1 cellular context compared by ENCODE assay signal in the genomic region with DNA sequence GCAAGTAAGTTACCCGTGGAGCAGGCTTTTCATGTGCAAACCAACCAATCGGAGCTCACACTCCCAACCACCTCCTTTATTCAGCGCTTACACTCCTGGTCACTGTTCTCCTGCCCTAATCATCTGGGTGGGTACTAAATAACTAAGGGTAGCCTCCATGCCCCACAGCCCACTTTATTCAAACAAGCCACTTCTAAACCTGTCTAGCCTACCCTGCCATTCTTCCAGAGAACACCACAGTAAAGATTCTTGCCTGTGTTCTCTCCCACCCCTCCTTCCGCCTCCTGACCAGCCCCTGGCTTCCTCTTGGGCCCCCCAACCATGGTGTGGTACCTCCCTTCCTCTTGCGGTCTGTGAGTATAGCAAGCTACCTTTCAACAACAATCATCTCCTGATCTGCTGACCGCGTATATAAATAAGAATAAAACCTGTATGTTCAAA.
TF ChIP-seq lines count a peak whose summit lies in the region.

No MANE protein-coding gene starts in this region.

TF ChIP-seq in GM12878, 131 proteins besides CTCF, POLR2A, EP300 and RAD21 (continued from another document and continues in another):
- TF ChIP-seq, protein P1, sequence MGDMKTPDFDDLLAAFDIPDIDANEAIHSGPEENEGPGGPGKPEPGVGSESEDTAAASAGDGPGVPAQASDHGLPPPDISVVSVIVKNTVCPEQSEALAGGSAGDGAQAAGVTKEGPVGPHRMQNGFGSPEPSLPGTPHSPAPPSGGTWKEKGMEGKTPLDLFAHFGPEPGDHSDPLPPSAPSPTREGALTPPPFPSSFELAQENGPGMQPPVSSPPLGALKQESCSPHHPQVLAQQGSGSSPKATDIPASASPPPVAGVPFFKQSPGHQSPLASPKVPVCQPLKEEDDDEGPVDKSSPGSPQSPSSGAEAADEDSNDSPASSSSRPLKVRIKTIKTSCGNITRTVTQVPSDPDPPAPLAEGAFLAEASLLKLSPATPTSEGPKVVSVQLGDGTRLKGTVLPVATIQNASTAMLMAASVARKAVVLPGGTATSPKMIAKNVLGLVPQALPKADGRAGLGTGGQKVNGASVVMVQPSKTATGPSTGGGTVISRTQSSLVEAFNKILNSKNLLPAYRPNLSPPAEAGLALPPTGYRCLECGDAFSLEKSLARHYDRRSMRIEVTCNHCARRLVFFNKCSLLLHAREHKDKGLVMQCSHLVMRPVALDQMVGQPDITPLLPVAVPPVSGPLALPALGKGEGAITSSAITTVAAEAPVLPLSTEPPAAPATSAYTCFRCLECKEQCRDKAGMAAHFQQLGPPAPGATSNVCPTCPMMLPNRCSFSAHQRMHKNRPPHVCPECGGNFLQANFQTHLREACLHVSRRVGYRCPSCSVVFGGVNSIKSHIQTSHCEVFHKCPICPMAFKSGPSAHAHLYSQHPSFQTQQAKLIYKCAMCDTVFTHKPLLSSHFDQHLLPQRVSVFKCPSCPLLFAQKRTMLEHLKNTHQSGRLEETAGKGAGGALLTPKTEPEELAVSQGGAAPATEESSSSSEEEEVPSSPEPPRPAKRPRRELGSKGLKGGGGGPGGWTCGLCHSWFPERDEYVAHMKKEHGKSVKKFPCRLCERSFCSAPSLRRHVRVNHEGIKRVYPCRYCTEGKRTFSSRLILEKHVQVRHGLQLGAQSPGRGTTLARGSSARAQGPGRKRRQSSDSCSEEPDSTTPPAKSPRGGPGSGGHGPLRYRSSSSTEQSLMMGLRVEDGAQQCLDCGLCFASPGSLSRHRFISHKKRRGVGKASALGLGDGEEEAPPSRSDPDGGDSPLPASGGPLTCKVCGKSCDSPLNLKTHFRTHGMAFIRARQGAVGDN (IDR thresholded peaks at IDR 0.05): 0 out of 2 replicates have a peak, but pooled peaks have one; percentile 3
- no peak for TF ChIP-seq SMC3 (IDR thresholded peaks at IDR 0.05; ENCODE audit: borderline replicate concordance, low read length)
- no peak for TF ChIP-seq MYC (IDR thresholded peaks at IDR 0.05; ENCODE audit: insufficient read depth, insufficient read length, insufficient replicate concordance, low read length, severe bottlenecking)
- peak in 1 of 2 experiments; percentile 33; a peak in 1 of 4 replicates for TF ChIP-seq ETV6 (conservative IDR thresholded peaks at IDR 0.05 in 1 of 2, IDR thresholded peaks at IDR 0.05 in 1 of 2; ENCODE audit: borderline replicate concordance in 1 of 2, low read depth in 1 of 2)
- TF ChIP-seq, protein P2, sequence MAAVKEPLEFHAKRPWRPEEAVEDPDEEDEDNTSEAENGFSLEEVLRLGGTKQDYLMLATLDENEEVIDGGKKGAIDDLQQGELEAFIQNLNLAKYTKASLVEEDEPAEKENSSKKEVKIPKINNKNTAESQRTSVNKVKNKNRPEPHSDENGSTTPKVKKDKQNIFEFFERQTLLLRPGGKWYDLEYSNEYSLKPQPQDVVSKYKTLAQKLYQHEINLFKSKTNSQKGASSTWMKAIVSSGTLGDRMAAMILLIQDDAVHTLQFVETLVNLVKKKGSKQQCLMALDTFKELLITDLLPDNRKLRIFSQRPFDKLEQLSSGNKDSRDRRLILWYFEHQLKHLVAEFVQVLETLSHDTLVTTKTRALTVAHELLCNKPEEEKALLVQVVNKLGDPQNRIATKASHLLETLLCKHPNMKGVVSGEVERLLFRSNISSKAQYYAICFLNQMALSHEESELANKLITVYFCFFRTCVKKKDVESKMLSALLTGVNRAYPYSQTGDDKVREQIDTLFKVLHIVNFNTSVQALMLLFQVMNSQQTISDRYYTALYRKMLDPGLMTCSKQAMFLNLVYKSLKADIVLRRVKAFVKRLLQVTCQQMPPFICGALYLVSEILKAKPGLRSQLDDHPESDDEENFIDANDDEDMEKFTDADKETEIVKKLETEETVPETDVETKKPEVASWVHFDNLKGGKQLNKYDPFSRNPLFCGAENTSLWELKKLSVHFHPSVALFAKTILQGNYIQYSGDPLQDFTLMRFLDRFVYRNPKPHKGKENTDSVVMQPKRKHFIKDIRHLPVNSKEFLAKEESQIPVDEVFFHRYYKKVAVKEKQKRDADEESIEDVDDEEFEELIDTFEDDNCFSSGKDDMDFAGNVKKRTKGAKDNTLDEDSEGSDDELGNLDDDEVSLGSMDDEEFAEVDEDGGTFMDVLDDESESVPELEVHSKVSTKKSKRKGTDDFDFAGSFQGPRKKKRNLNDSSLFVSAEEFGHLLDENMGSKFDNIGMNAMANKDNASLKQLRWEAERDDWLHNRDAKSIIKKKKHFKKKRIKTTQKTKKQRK (IDR thresholded peaks at IDR 0.05; ENCODE audit: low read depth, low read length): no peak
- TF ChIP-seq, protein P3, sequence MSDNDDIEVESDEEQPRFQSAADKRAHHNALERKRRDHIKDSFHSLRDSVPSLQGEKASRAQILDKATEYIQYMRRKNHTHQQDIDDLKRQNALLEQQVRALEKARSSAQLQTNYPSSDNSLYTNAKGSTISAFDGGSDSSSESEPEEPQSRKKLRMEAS (IDR thresholded peaks at IDR 0.05; ENCODE audit: low read depth, low read length): no peak
- no peak for TF ChIP-seq ZNF274 (IDR thresholded peaks at IDR 0.05; ENCODE audit: insufficient read depth, insufficient read length)
- TF ChIP-seq, protein P4, sequence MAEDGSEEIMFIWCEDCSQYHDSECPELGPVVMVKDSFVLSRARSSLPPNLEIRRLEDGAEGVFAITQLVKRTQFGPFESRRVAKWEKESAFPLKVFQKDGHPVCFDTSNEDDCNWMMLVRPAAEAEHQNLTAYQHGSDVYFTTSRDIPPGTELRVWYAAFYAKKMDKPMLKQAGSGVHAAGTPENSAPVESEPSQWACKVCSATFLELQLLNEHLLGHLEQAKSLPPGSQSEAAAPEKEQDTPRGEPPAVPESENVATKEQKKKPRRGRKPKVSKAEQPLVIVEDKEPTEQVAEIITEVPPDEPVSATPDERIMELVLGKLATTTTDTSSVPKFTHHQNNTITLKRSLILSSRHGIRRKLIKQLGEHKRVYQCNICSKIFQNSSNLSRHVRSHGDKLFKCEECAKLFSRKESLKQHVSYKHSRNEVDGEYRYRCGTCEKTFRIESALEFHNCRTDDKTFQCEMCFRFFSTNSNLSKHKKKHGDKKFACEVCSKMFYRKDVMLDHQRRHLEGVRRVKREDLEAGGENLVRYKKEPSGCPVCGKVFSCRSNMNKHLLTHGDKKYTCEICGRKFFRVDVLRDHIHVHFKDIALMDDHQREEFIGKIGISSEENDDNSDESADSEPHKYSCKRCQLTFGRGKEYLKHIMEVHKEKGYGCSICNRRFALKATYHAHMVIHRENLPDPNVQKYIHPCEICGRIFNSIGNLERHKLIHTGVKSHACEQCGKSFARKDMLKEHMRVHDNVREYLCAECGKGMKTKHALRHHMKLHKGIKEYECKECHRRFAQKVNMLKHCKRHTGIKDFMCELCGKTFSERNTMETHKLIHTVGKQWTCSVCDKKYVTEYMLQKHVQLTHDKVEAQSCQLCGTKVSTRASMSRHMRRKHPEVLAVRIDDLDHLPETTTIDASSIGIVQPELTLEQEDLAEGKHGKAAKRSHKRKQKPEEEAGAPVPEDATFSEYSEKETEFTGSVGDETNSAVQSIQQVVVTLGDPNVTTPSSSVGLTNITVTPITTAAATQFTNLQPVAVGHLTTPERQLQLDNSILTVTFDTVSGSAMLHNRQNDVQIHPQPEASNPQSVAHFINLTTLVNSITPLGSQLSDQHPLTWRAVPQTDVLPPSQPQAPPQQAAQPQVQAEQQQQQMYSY (CRISPR knock-in tag; IDR thresholded peaks at IDR 0.05): no peak
- peak; percentile 5 to 36; a peak in 1 of 4 replicates for TF ChIP-seq BHLHE40 (IDR thresholded peaks at IDR 0.05; ENCODE audit: borderline replicate concordance in 1 of 2, low read depth in 2 of 2, low read length in 1 of 2)
- TF ChIP-seq TARDBP (IDR thresholded peaks at IDR 0.05; ENCODE audit: borderline replicate concordance): no peak
- TF ChIP-seq JUNB (IDR thresholded peaks at IDR 0.05): no peak
- no peak for TF ChIP-seq PAX8 (IDR thresholded peaks at IDR 0.05)
- no peak for TF ChIP-seq MEF2B (IDR thresholded peaks at IDR 0.05; ENCODE audit: partially characterized antibody, poor library complexity, severe bottlenecking)
- TF ChIP-seq MTA3 (IDR thresholded peaks at IDR 0.05; ENCODE audit: borderline replicate concordance, low read length): no peak
- peak; percentile 56; the same call in 1 of the 2 replicates for TF ChIP-seq CHD1 (IDR thresholded peaks at IDR 0.05; ENCODE audit: low read depth, low read length)
- TF ChIP-seq KDM1A (IDR thresholded peaks at IDR 0.05; ENCODE audit: borderline replicate concordance): no peak
- TF ChIP-seq ZNF384 (IDR thresholded peaks at IDR 0.05; ENCODE audit: borderline replicate concordance, low read depth, low read length): no peak
- no peak for TF ChIP-seq LARP7 (IDR thresholded peaks at IDR 0.05)
- TF ChIP-seq EGR1 (IDR thresholded peaks at IDR 0.05; ENCODE audit: borderline replicate concordance in 1 of 2, low read depth in 2 of 2, low read length in 2 of 2): no peak
- 0 out of 2 replicates have a peak, but pooled peaks have one; percentile 16 for TF ChIP-seq CREM (IDR thresholded peaks at IDR 0.05; ENCODE audit: low read depth)
- TF ChIP-seq TBL1XR1 (IDR thresholded peaks at IDR 0.05; ENCODE audit: low read depth, low read length): no peak
- TF ChIP-seq, protein P5, sequence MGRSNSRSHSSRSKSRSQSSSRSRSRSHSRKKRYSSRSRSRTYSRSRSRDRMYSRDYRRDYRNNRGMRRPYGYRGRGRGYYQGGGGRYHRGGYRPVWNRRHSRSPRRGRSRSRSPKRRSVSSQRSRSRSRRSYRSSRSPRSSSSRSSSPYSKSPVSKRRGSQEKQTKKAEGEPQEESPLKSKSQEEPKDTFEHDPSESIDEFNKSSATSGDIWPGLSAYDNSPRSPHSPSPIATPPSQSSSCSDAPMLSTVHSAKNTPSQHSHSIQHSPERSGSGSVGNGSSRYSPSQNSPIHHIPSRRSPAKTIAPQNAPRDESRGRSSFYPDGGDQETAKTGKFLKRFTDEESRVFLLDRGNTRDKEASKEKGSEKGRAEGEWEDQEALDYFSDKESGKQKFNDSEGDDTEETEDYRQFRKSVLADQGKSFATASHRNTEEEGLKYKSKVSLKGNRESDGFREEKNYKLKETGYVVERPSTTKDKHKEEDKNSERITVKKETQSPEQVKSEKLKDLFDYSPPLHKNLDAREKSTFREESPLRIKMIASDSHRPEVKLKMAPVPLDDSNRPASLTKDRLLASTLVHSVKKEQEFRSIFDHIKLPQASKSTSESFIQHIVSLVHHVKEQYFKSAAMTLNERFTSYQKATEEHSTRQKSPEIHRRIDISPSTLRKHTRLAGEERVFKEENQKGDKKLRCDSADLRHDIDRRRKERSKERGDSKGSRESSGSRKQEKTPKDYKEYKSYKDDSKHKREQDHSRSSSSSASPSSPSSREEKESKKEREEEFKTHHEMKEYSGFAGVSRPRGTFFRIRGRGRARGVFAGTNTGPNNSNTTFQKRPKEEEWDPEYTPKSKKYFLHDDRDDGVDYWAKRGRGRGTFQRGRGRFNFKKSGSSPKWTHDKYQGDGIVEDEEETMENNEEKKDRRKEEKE (IDR thresholded peaks at IDR 0.05): no peak; the same call in 1 of the 2 replicates
- TF ChIP-seq STAT1 (conservative IDR thresholded peaks at IDR 0.05): no peak
- no peak for TF ChIP-seq SMAD1 (IDR thresholded peaks at IDR 0.05; ENCODE audit: low read depth, partially characterized antibody)
- TF ChIP-seq, protein P6, sequence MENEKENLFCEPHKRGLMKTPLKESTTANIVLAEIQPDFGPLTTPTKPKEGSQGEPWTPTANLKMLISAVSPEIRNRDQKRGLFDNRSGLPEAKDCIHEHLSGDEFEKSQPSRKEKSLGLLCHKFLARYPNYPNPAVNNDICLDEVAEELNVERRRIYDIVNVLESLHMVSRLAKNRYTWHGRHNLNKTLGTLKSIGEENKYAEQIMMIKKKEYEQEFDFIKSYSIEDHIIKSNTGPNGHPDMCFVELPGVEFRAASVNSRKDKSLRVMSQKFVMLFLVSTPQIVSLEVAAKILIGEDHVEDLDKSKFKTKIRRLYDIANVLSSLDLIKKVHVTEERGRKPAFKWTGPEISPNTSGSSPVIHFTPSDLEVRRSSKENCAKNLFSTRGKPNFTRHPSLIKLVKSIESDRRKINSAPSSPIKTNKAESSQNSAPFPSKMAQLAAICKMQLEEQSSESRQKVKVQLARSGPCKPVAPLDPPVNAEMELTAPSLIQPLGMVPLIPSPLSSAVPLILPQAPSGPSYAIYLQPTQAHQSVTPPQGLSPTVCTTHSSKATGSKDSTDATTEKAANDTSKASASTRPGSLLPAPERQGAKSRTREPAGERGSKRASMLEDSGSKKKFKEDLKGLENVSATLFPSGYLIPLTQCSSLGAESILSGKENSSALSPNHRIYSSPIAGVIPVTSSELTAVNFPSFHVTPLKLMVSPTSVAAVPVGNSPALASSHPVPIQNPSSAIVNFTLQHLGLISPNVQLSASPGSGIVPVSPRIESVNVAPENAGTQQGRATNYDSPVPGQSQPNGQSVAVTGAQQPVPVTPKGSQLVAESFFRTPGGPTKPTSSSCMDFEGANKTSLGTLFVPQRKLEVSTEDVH (IDR thresholded peaks at IDR 0.05; ENCODE audit: low read depth, partially characterized antibody): no peak
- peak; percentile 74 for TF ChIP-seq KLF5 (IDR thresholded peaks at IDR 0.05; ENCODE audit: partially characterized antibody)
- peak; percentile 88 for TF ChIP-seq ATF7 (IDR thresholded peaks at IDR 0.05; ENCODE audit: low read depth)
- TF ChIP-seq SPI1 (IDR thresholded peaks at IDR 0.05; ENCODE audit: borderline replicate concordance, insufficient read depth, low read depth, low read length): no peak
- TF ChIP-seq ZBED1 (IDR thresholded peaks at IDR 0.05; ENCODE audit: borderline replicate concordance): no peak
- no peak for TF ChIP-seq IKZF1 (conservative IDR thresholded peaks at IDR 0.05)
- no peak for TF ChIP-seq KAT2A (conservative IDR thresholded peaks at IDR 0.05; ENCODE audit: control insufficient read depth, low read depth, low read length)
- no peak for TF ChIP-seq CEBPB (IDR thresholded peaks at IDR 0.05; ENCODE audit: borderline replicate concordance in 1 of 2, low read depth in 2 of 2, low read length in 2 of 2)
- TF ChIP-seq, protein P7, sequence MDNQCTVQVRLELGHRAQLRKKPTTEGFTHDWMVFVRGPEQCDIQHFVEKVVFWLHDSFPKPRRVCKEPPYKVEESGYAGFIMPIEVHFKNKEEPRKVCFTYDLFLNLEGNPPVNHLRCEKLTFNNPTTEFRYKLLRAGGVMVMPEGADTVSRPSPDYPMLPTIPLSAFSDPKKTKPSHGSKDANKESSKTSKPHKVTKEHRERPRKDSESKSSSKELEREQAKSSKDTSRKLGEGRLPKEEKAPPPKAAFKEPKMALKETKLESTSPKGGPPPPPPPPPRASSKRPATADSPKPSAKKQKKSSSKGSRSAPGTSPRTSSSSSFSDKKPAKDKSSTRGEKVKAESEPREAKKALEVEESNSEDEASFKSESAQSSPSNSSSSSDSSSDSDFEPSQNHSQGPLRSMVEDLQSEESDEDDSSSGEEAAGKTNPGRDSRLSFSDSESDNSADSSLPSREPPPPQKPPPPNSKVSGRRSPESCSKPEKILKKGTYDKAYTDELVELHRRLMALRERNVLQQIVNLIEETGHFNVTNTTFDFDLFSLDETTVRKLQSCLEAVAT (IDR thresholded peaks at IDR 0.05): no peak
- no peak for TF ChIP-seq MEF2A (IDR thresholded peaks at IDR 0.05; ENCODE audit: insufficient read depth, low read depth, low read length)
- TF ChIP-seq RFX5 (IDR thresholded peaks at IDR 0.05; ENCODE audit: low read depth, low read length): no peak
- TF ChIP-seq SIX5 (IDR thresholded peaks at IDR 0.05; ENCODE audit: low read depth, low read length, severe bottlenecking): no peak
- TF ChIP-seq TCF3 (IDR thresholded peaks at IDR 0.05; ENCODE audit: borderline replicate concordance, insufficient read depth, low read depth, low read length): no peak
- TF ChIP-seq, protein P8, sequence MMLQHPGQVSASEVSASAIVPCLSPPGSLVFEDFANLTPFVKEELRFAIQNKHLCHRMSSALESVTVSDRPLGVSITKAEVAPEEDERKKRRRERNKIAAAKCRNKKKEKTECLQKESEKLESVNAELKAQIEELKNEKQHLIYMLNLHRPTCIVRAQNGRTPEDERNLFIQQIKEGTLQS (IDR thresholded peaks at IDR 0.05; ENCODE audit: borderline replicate concordance, extremely low read depth, low read depth, low read length): no peak
- TF ChIP-seq CREB1 (IDR thresholded peaks at IDR 0.05; ENCODE audit: low read depth): no peak
- TF ChIP-seq IKZF2 (IDR thresholded peaks at IDR 0.05): no peak
- TF ChIP-seq WRNIP1 (IDR thresholded peaks at IDR 0.05; ENCODE audit: borderline replicate concordance, low read depth, low read length): no peak
